ENCODE assay signal across 22 cellular contexts in genomic region chr2:176165598-176166055, GRCh38. TPM values are rescaled to one million over a fixed set of nuclear protein-coding genes. Genes with fewer than 3 reads are reported as not detected.
"Had no signal": no experiment of that assay in that cellular context is flagged by ENCODE, and none has a peak within 500 bp of the region (broad histone marks: within the 10 kb centered on the region; RNA-seq: fewer than 3 reads in every experiment).

No MANE protein-coding gene starts in this region.

- ATAC-seq: gastroesophageal sphincter; heart right ventricle; mucosa of descending colon; naive thymus-derived CD8-positive, alpha-beta T cell had no signal

- H3K4me3 ChIP-seq: heart right ventricle, mucosa of descending colon, prostate gland, smooth muscle cell, upper lobe of left lung had no signal

- H3K4me1 ChIP-seq: prostate gland had no signal

- H3K9me3 ChIP-seq: heart right ventricle, left ventricle myocardium inferior, mucosa of descending colon, prostate gland, upper lobe of left lung had no signal

- H3K36me3 ChIP-seq: gastroesophageal sphincter, heart right ventricle, left ventricle myocardium inferior, prostate gland, upper lobe of left lung had no signal

- H3K27ac ChIP-seq: gastroesophageal sphincter, heart right ventricle, left ventricle myocardium inferior, prostate gland, upper lobe of left lung had no signal

- DNase-seq: activated CD4-positive, alpha-beta memory T cell treated with anti-CD3 and anti-CD28 coated beads, Interleukin-2, amount 10 ng/mL, durations not matched to agents 7 days and 5 days; activated CD4-positive, alpha-beta T cell treated with anti-CD3 and anti-CD28 coated beads for 4 hours; activated CD8-positive, alpha-beta memory T cell treated with anti-CD3 and anti-CD28 coated beads, Interleukin-2, amount 50 U/mL, for 4 hours; activated naive CD4-positive, alpha-beta T cell; activated naive CD8-positive, alpha-beta T cell treated with anti-CD3 and anti-CD28 coated beads, Interleukin-2, amount 10 ng/mL, durations not matched to agents 7 days and 5 days; cortex of kidney; effector memory CD4-positive, alpha-beta T cell; heart right ventricle; left ventricle myocardium inferior; naive thymus-derived CD8-positive, alpha-beta T cell; occipital lobe; stimulated activated CD4-positive, alpha-beta T cell treated with anti-CD3 and anti-CD28 coated beads, Interleukin-4, amount 100 ng/mL, for 4 hours; stimulated activated CD8-positive, alpha-beta memory T cell treated with anti-CD3 and anti-CD28 coated beads, Interleukin-4, amount 100 ng/mL, for 48 hours; stimulated activated naive CD4-positive, alpha-beta T cell treated with Interleukin-2 at 50 U/mL for 16 hours; substantia nigra; T-helper 2 cell had no signal

RNA-seq across cellular contexts. Expression of gene HOXD3, which starts 8.5 kb away (rescaled TPM):
- total RNA-seq: activated CD4-positive, alpha-beta memory T cell treated with anti-CD3 and anti-CD28 coated beads, Interleukin-2, amount 10 ng/mL, durations not matched to agents 7 days and 5 days; activated naive CD8-positive, alpha-beta T cell treated with anti-CD3 and anti-CD28 coated beads, Interleukin-2, amount 10 ng/mL, durations not matched to agents 7 days and 5 days; left ventricle myocardium inferior; naive thymus-derived CD8-positive, alpha-beta T cell; occipital lobe; smooth muscle cell had no signal
- polyA plus RNA-seq: keratinocyte; naive thymus-derived CD8-positive, alpha-beta T cell; smooth muscle cell had no signal

RNA-seq across cellular contexts. Expression of gene HOXD4, which starts 14.3 kb away (rescaled TPM):
- total RNA-seq: activated CD4-positive, alpha-beta memory T cell treated with anti-CD3 and anti-CD28 coated beads, Interleukin-2, amount 10 ng/mL, durations not matched to agents 7 days and 5 days; activated naive CD8-positive, alpha-beta T cell treated with anti-CD3 and anti-CD28 coated beads, Interleukin-2, amount 10 ng/mL, durations not matched to agents 7 days and 5 days; left ventricle myocardium inferior; naive thymus-derived CD8-positive, alpha-beta T cell; occipital lobe; smooth muscle cell had no signal
- polyA plus RNA-seq: keratinocyte; naive thymus-derived CD8-positive, alpha-beta T cell; smooth muscle cell had no signal

RNA-seq across cellular contexts. Expression of gene HOXD1, which starts 22.8 kb away (rescaled TPM):
- total RNA-seq: activated CD4-positive, alpha-beta memory T cell treated with anti-CD3 and anti-CD28 coated beads, Interleukin-2, amount 10 ng/mL, durations not matched to agents 7 days and 5 days; activated naive CD8-positive, alpha-beta T cell treated with anti-CD3 and anti-CD28 coated beads, Interleukin-2, amount 10 ng/mL, durations not matched to agents 7 days and 5 days; left ventricle myocardium inferior; naive thymus-derived CD8-positive, alpha-beta T cell; occipital lobe; smooth muscle cell had no signal
- polyA plus RNA-seq: keratinocyte; naive thymus-derived CD8-positive, alpha-beta T cell; smooth muscle cell had no signal

RNA-seq across cellular contexts. Expression of gene HOXD8, which starts 36.1 kb away (rescaled TPM):
- total RNA-seq: activated CD4-positive, alpha-beta memory T cell treated with anti-CD3 and anti-CD28 coated beads, Interleukin-2, amount 10 ng/mL, durations not matched to agents 7 days and 5 days; activated naive CD8-positive, alpha-beta T cell treated with anti-CD3 and anti-CD28 coated beads, Interleukin-2, amount 10 ng/mL, durations not matched to agents 7 days and 5 days; naive thymus-derived CD8-positive, alpha-beta T cell; occipital lobe had no signal
- polyA plus RNA-seq: keratinocyte; naive thymus-derived CD8-positive, alpha-beta T cell; smooth muscle cell had no signal

RNA-seq across cellular contexts. Expression of gene HOXD9, which starts 43.1 kb away (rescaled TPM):
- total RNA-seq: activated CD4-positive, alpha-beta memory T cell treated with anti-CD3 and anti-CD28 coated beads, Interleukin-2, amount 10 ng/mL, durations not matched to agents 7 days and 5 days; activated naive CD8-positive, alpha-beta T cell treated with anti-CD3 and anti-CD28 coated beads, Interleukin-2, amount 10 ng/mL, durations not matched to agents 7 days and 5 days; naive thymus-derived CD8-positive, alpha-beta T cell; occipital lobe had no signal
- polyA plus RNA-seq: keratinocyte; naive thymus-derived CD8-positive, alpha-beta T cell had no signal
